12 cellular contexts compared by ENCODE assay signal in the genomic region with DNA sequence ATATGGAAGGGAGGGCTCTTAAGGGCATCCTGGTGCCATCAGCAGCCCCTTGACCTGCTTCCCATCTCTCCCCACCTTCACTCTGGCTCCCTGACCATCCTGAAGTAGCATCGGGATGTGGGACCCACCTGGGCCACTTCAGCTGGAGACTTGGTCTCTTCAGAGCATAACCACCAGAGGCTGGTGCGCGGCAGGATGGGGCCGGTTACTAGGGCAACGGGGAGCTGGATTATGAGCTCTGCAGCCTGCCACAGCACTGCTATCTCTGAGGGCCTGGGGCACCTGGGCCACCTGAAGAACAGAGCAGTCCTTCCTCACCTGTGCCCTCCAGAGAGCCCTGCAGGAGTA.
DNase-seq lines count a peak whose midpoint lies in the region; ATAC-seq and TF ChIP-seq lines count a peak whose summit lies in the region.
"Had no signal": no experiment of that assay in that cellular context is flagged by ENCODE, and none has a peak within 500 bp of the region (broad histone marks: within the 10 kb centered on the region; RNA-seq: fewer than 3 reads in every experiment).

No MANE protein-coding gene starts in this region.

- H3K9me3 Mint-ChIP-seq in activated T-helper 17 cell treated with anti-CD3 and anti-CD28 coated beads, Interleukin-2, amount 50 U/mL, for 72 hours = no peaks in the 10 kb centered on the region

- no peak overlapping the region for H3K27ac Mint-ChIP-seq in activated T-helper 17 cell treated with anti-CD3 and anti-CD28 coated beads, Interleukin-2, amount 50 U/mL, for 72 hours
- H3K27ac Mint-ChIP-seq: B cell had no signal

- TF ChIP-seq POLR2A in breast epithelium (IDR thresholded peaks at IDR 0.05) = no peak

- no peaks in the 10 kb centered on the region for H3K79me2 ChIP-seq in mammary epithelial cell (ENCODE audit: insufficient read depth, low read length)

- H3K27me3 Mint-ChIP-seq in activated T-helper 17 cell treated with anti-CD3 and anti-CD28 coated beads, Interleukin-2, amount 50 U/mL, for 72 hours = no peaks in the 10 kb centered on the region
- H3K27me3 Mint-ChIP-seq: B cell had no signal

- H3K27me3 ChIP-seq in breast epithelium = no peaks in the 10 kb centered on the region
- H3K27me3 ChIP-seq in mammary epithelial cell (ENCODE audit: insufficient read depth, low read length) = no peaks in the 10 kb centered on the region
- no peaks in the 10 kb centered on the region for H3K27me3 ChIP-seq in SJSA1 (replicated peaks)
- no peaks in the 10 kb centered on the region for H3K27me3 ChIP-seq in lung (ENCODE audit: control insufficient read depth, insufficient read depth)
- no peaks in the 10 kb centered on the region for H3K27me3 ChIP-seq in tibial artery

- H3K4me3 ChIP-seq in breast epithelium (no peak overlapping the region), mammary epithelial cell (replicated peaks in 1 of 3; ENCODE audit: insufficient read depth in 1 of 3, low read depth in 2 of 3, low read length in 3 of 3) (no peak overlapping the region), SJSA1 (no peak overlapping the region), lung (no peak overlapping the region), tibial artery (no peak overlapping the region)

- H3K9me3 ChIP-seq in breast epithelium = no peaks in the 10 kb centered on the region
- no peaks in the 10 kb centered on the region for H3K9me3 ChIP-seq in mammary epithelial cell (replicated peaks; ENCODE audit: insufficient read depth, low read length)
- no peaks in the 10 kb centered on the region for H3K9me3 ChIP-seq in SJSA1 (replicated peaks)
- H3K9me3 ChIP-seq in lung (ENCODE audit: control insufficient read depth in 2 of 2, insufficient read depth in 1 of 2, low read length in 1 of 2) = peaks cover 0 to 2% of the 10 kb centered on the region in 2 donors
- no peaks in the 10 kb centered on the region for H3K9me3 ChIP-seq in tibial artery

- H3K27ac ChIP-seq in breast epithelium (peak overlapping the region; percentile 96 to 98), mammary epithelial cell (ENCODE audit: insufficient read depth, low read depth, low read length) (no peak overlapping the region), SJSA1 (peak overlapping the region; percentile 82), lung (ENCODE audit: low read depth in 1 of 2, low read length in 1 of 2) (peak overlapping the region; percentile 63 to 65), tibial artery (peak overlapping the region; percentile 86 to 96)

- H3K4me3 Mint-ChIP-seq in activated T-helper 17 cell treated with anti-CD3 and anti-CD28 coated beads, Interleukin-2, amount 50 U/mL, for 72 hours = no peak overlapping the region
- H3K4me3 Mint-ChIP-seq: B cell had no signal

- ATAC-seq in lung (ENCODE audit: insufficient read depth, low FRiP score) (no peak), GM19395 (IDR thresholded peaks at IDR 0.05; ENCODE audit: unreplicated experiment) (no peak)
- ATAC-seq in activated T-helper 17 cell treated with anti-CD3 and anti-CD28 coated beads, Interleukin-2, amount 50 U/mL, for 72 hours (replicated peaks) = no peak

- peaks cover 11 to 16% of the 10 kb centered on the region in 2 donors for H3K4me1 ChIP-seq in breast epithelium
- peaks cover 33% of the 10 kb centered on the region for H3K4me1 ChIP-seq in mammary epithelial cell (ENCODE audit: insufficient read depth, low read length)
- H3K4me1 ChIP-seq in SJSA1 (replicated peaks) = peaks cover 58% of the 10 kb centered on the region
- peaks cover 11 to 14% of the 10 kb centered on the region in 2 donors for H3K4me1 ChIP-seq in lung (ENCODE audit: control insufficient read depth in 2 of 2, insufficient read depth in 2 of 2, low read length in 2 of 2)
- H3K4me1 ChIP-seq in tibial artery = peaks cover 6 to 48% (median 27%) of the 10 kb centered on the region in 4 donors

- dilution Hi-C loops in mammary epithelial cell (cut with HindIII; ENCODE audit: low sequenced_read_pairs) = no loop called here

- no peak overlapping the region for H3K9ac ChIP-seq in mammary epithelial cell (ENCODE audit: insufficient read depth, low read length)

- no peak for DNase-seq in breast epithelium (ENCODE audit: low spot score in 2 of 2)
- DNase-seq in mammary epithelial cell = no peak
- no peak for DNase-seq in SJSA1 (ENCODE audit: low read depth in 1 of 2, low spot score in 2 of 2)
- no peak for DNase-seq in lung (ENCODE audit: low spot score)
- no peak for DNase-seq in tibial artery
- no peak for DNase-seq in NCI-H187 treated with DMSO at 0.1 percent for 48 hours (lab: John Stamatoyannopoulos, UW)
- DNase-seq: activated CD4-positive, CD25-positive, alpha-beta regulatory T cell; NCI-H82; small intestine had no signal

- WGBS in mammary epithelial cell (ENCODE audit: low coverage, missing lambda C conversion rate) = 94% methylated on average over 5 of the region's 5 CpGs
- WGBS in lung, 2 donors = 87 to 93% methylated on average over 5 of the region's 5 CpGs

- H3K4me1 Mint-ChIP-seq in activated T-helper 17 cell treated with anti-CD3 and anti-CD28 coated beads, Interleukin-2, amount 50 U/mL, for 72 hours = peaks cover 11% of the 10 kb centered on the region

- H3K36me3 Mint-ChIP-seq in activated T-helper 17 cell treated with anti-CD3 and anti-CD28 coated beads, Interleukin-2, amount 50 U/mL, for 72 hours (ENCODE audit: low read depth) = peaks cover 45% of the 10 kb centered on the region

- intact Hi-C loops in breast epithelium (cut with DNase I; ENCODE audit: low total_unique reads) = no loop called here
- intact Hi-C loops in mammary epithelial cell (cut with micrococcal nuclease) = no loop called here
- intact Hi-C loops in tibial artery (cut with DNase I; ENCODE audit: low total_unique reads) = loop anchor here (5.0 kb wide), 1 partner anchor 79 kb away; a partner anchor contains a TSS

- no peaks in the 10 kb centered on the region for H3K36me3 ChIP-seq in breast epithelium
- peaks cover under 1% of the 10 kb centered on the region for H3K36me3 ChIP-seq in mammary epithelial cell (ENCODE audit: insufficient read depth, low read length)
- peaks cover 46% of the 10 kb centered on the region for H3K36me3 ChIP-seq in SJSA1
- H3K36me3 ChIP-seq in lung (ENCODE audit: control insufficient read depth in 2 of 2, insufficient read depth in 2 of 2, low read length in 2 of 2) = peaks cover 0 to 2% of the 10 kb centered on the region in 2 donors
- peaks cover 6 to 40% (median 24%) of the 10 kb centered on the region in 3 donors for H3K36me3 ChIP-seq in tibial artery

- no peak overlapping the region for H2AFZ ChIP-seq in mammary epithelial cell (ENCODE audit: low read depth, low read length)

- no peak for TF ChIP-seq CTCF in breast epithelium (IDR thresholded peaks at IDR 0.05)
- TF ChIP-seq CTCF in mammary epithelial cell (conservative IDR thresholded peaks at IDR 0.05 in 1 of 2, IDR thresholded peaks at IDR 0.05 in 1 of 2; ENCODE audit: extremely low read depth in 1 of 2, insufficient read depth in 1 of 2, low read depth in 1 of 2, low read length in 2 of 2) = no peak
- TF ChIP-seq CTCF in lung (IDR thresholded peaks at IDR 0.05; ENCODE audit: control extremely low read depth, extremely low read depth) = no peak
- no peak for TF ChIP-seq CTCF in tibial artery (IDR thresholded peaks at IDR 0.05)

- H4K20me1 ChIP-seq in mammary epithelial cell (ENCODE audit: insufficient read depth, low read length) = no peaks in the 10 kb centered on the region

- CTCF ChIA-PET in mammary epithelial cell (lab: Charles Lee; ENCODE audit: low non-redundant PET) = no interaction called here

- no TSS peak for BruUV-seq in mammary epithelial cell (replicated peaks; lab: Mats Ljungman, UMichigan)

- no peak overlapping the region for H3K4me2 ChIP-seq in mammary epithelial cell (ENCODE audit: insufficient read depth, low read depth, low read length)

- in situ Hi-C loops in mammary epithelial cell (cut with MboI; ENCODE audit: low sequenced_read_pairs in 2 of 2) = no loop called here
